Comparison of ENCODE assay signal across 1 cellular context in the genomic region with DNA sequence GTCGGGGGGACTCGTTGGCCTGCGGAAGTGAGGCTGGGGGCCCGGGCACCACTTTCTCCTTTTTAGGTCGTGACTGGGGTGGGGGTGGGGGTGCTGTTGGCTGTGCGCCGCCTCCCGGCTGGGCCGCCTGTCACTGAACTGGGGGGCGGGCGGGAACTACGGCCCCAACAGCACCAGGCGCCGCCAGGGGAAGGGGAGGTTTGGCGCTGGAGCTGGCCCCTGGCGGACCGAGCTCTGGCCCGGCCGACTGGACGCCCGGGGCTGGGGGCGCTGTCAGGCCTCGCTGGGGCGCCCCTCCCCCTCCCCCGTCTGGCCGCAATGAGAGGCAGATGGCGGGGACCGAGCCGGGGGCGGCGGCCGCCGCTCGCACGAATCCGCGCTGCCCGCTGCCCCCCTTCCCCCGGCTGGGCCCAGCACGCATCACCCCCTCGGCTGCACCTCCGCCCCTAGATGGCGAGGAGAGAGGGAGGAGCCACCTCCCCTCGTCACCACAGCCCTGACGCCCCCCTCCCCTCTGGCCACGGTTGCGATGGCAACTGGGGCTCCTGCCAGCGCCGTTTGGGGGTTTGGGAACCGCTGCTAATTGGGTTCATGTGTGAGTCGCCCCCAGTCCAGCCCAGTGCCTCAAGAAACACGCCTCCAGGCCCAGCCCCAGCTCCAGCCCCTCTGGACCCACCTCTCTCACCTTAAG.
A peak's percentile ranks its signal among the peaks of the same experiment; 100 is the strongest.
TF ChIP-seq lines count a peak whose summit lies in the region.

No MANE protein-coding gene starts in this region.

TF ChIP-seq in H1, 55 proteins besides CTCF, POLR2A, EP300 and RAD21:
- no peak for TF ChIP-seq CHD2 (IDR thresholded peaks at IDR 0.05; ENCODE audit: low read length)
- no peak for TF ChIP-seq SIRT6 (IDR thresholded peaks at IDR 0.05; ENCODE audit: low read length)
- no peak for TF ChIP-seq GABPA (IDR thresholded peaks at IDR 0.05; ENCODE audit: borderline replicate concordance, insufficient read depth, low read length)
- TF ChIP-seq EZH2 (IDR thresholded peaks at IDR 0.05; ENCODE audit: low read depth, low read length, severe bottlenecking), result no peak
- 0 out of 2 replicates have a peak, but pooled peaks have one; percentile 10 for TF ChIP-seq SP1 (IDR thresholded peaks at IDR 0.05; ENCODE audit: low read depth, low read length)
- TF ChIP-seq, protein P1, sequence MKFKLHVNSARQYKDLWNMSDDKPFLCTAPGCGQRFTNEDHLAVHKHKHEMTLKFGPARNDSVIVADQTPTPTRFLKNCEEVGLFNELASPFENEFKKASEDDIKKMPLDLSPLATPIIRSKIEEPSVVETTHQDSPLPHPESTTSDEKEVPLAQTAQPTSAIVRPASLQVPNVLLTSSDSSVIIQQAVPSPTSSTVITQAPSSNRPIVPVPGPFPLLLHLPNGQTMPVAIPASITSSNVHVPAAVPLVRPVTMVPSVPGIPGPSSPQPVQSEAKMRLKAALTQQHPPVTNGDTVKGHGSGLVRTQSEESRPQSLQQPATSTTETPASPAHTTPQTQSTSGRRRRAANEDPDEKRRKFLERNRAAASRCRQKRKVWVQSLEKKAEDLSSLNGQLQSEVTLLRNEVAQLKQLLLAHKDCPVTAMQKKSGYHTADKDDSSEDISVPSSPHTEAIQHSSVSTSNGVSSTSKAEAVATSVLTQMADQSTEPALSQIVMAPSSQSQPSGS (IDR thresholded peaks at IDR 0.05; ENCODE audit: low read length), result no peak
- no peak for TF ChIP-seq FOSL1 (IDR thresholded peaks at IDR 0.05; ENCODE audit: insufficient read depth, low read depth, low read length)
- TF ChIP-seq, protein P2, sequence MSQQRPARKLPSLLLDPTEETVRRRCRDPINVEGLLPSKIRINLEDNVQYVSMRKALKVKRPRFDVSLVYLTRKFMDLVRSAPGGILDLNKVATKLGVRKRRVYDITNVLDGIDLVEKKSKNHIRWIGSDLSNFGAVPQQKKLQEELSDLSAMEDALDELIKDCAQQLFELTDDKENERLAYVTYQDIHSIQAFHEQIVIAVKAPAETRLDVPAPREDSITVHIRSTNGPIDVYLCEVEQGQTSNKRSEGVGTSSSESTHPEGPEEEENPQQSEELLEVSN (IDR thresholded peaks at IDR 0.05), result no peak
- TF ChIP-seq POU5F1 (IDR thresholded peaks at IDR 0.05; ENCODE audit: low read depth, low read length), result no peak
- TF ChIP-seq SP4 (IDR thresholded peaks at IDR 0.05; ENCODE audit: low read length), result no peak
- TF ChIP-seq SAP30 (IDR thresholded peaks at IDR 0.05; ENCODE audit: insufficient read depth, insufficient replicate concordance, low read length), result no peak
- TF ChIP-seq, protein P3, sequence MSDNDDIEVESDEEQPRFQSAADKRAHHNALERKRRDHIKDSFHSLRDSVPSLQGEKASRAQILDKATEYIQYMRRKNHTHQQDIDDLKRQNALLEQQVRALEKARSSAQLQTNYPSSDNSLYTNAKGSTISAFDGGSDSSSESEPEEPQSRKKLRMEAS (IDR thresholded peaks at IDR 0.05), result 0 out of 2 replicates have a peak, but pooled peaks have one; percentile 18
- TF ChIP-seq ASH2L (IDR thresholded peaks at IDR 0.05; ENCODE audit: low read length), result peak; percentile 55
- TF ChIP-seq HDAC2 (IDR thresholded peaks at IDR 0.05; ENCODE audit: borderline replicate concordance in 1 of 2, low read depth in 2 of 2, low read length in 2 of 2), result no peak
- peak; percentile 58 to 80; a peak in 2 of 4 replicates for TF ChIP-seq SIN3A (conservative IDR thresholded peaks at IDR 0.05 in 1 of 2, IDR thresholded peaks at IDR 0.05 in 1 of 2; ENCODE audit: low read depth in 1 of 2, low read length in 2 of 2)
- TF ChIP-seq RFX5 (IDR thresholded peaks at IDR 0.05; ENCODE audit: borderline replicate concordance, low read depth, low read length), result no peak
- peak; percentile 60; the same call in 1 of the 2 replicates for TF ChIP-seq KDM1A (IDR thresholded peaks at IDR 0.05; ENCODE audit: borderline replicate concordance, low read length)
- TF ChIP-seq, protein P4, sequence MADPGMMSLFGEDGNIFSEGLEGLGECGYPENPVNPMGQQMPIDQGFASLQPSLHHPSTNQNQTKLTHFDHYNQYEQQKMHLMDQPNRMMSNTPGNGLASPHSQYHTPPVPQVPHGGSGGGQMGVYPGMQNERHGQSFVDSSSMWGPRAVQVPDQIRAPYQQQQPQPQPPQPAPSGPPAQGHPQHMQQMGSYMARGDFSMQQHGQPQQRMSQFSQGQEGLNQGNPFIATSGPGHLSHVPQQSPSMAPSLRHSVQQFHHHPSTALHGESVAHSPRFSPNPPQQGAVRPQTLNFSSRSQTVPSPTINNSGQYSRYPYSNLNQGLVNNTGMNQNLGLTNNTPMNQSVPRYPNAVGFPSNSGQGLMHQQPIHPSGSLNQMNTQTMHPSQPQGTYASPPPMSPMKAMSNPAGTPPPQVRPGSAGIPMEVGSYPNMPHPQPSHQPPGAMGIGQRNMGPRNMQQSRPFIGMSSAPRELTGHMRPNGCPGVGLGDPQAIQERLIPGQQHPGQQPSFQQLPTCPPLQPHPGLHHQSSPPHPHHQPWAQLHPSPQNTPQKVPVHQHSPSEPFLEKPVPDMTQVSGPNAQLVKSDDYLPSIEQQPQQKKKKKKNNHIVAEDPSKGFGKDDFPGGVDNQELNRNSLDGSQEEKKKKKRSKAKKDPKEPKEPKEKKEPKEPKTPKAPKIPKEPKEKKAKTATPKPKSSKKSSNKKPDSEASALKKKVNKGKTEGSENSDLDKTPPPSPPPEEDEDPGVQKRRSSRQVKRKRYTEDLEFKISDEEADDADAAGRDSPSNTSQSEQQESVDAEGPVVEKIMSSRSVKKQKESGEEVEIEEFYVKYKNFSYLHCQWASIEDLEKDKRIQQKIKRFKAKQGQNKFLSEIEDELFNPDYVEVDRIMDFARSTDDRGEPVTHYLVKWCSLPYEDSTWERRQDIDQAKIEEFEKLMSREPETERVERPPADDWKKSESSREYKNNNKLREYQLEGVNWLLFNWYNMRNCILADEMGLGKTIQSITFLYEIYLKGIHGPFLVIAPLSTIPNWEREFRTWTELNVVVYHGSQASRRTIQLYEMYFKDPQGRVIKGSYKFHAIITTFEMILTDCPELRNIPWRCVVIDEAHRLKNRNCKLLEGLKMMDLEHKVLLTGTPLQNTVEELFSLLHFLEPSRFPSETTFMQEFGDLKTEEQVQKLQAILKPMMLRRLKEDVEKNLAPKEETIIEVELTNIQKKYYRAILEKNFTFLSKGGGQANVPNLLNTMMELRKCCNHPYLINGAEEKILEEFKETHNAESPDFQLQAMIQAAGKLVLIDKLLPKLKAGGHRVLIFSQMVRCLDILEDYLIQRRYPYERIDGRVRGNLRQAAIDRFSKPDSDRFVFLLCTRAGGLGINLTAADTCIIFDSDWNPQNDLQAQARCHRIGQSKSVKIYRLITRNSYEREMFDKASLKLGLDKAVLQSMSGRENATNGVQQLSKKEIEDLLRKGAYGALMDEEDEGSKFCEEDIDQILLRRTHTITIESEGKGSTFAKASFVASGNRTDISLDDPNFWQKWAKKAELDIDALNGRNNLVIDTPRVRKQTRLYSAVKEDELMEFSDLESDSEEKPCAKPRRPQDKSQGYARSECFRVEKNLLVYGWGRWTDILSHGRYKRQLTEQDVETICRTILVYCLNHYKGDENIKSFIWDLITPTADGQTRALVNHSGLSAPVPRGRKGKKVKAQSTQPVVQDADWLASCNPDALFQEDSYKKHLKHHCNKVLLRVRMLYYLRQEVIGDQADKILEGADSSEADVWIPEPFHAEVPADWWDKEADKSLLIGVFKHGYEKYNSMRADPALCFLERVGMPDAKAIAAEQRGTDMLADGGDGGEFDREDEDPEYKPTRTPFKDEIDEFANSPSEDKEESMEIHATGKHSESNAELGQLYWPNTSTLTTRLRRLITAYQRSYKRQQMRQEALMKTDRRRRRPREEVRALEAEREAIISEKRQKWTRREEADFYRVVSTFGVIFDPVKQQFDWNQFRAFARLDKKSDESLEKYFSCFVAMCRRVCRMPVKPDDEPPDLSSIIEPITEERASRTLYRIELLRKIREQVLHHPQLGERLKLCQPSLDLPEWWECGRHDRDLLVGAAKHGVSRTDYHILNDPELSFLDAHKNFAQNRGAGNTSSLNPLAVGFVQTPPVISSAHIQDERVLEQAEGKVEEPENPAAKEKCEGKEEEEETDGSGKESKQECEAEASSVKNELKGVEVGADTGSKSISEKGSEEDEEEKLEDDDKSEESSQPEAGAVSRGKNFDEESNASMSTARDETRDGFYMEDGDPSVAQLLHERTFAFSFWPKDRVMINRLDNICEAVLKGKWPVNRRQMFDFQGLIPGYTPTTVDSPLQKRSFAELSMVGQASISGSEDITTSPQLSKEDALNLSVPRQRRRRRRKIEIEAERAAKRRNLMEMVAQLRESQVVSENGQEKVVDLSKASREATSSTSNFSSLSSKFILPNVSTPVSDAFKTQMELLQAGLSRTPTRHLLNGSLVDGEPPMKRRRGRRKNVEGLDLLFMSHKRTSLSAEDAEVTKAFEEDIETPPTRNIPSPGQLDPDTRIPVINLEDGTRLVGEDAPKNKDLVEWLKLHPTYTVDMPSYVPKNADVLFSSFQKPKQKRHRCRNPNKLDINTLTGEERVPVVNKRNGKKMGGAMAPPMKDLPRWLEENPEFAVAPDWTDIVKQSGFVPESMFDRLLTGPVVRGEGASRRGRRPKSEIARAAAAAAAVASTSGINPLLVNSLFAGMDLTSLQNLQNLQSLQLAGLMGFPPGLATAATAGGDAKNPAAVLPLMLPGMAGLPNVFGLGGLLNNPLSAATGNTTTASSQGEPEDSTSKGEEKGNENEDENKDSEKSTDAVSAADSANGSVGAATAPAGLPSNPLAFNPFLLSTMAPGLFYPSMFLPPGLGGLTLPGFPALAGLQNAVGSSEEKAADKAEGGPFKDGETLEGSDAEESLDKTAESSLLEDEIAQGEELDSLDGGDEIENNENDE (IDR thresholded peaks at IDR 0.05; ENCODE audit: insufficient replicate concordance, low read length), result no peak
- no peak for TF ChIP-seq BCL11A (IDR thresholded peaks at IDR 0.05; ENCODE audit: low read depth in 2 of 2, low read length in 2 of 2)
- no peak for TF ChIP-seq RBBP5 (IDR thresholded peaks at IDR 0.05; ENCODE audit: borderline replicate concordance, low read depth, low read length)
- no peak for TF ChIP-seq TAF7 (optimal IDR thresholded peaks at IDR 0.05; ENCODE audit: borderline replicate concordance, low read depth, low read length)
- no peak for TF ChIP-seq ZNF274 (IDR thresholded peaks at IDR 0.05; ENCODE audit: borderline replicate concordance, extremely low read depth, low read length)
- TF ChIP-seq BACH1 (IDR thresholded peaks at IDR 0.05; ENCODE audit: low read length), result no peak
- TF ChIP-seq EGR1 (IDR thresholded peaks at IDR 0.05; ENCODE audit: borderline replicate concordance, low read depth, low read length), result no peak; the same call in 1 of the 2 replicates
- TF ChIP-seq TEAD4 (IDR thresholded peaks at IDR 0.05; ENCODE audit: low read depth, low read length), result no peak
- TF ChIP-seq, protein P5, sequence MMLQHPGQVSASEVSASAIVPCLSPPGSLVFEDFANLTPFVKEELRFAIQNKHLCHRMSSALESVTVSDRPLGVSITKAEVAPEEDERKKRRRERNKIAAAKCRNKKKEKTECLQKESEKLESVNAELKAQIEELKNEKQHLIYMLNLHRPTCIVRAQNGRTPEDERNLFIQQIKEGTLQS (IDR thresholded peaks at IDR 0.05; ENCODE audit: insufficient read depth, low read depth, low read length), result no peak
- no peak for TF ChIP-seq KDM5A (IDR thresholded peaks at IDR 0.05; ENCODE audit: low read length)
- TF ChIP-seq MAFK (IDR thresholded peaks at IDR 0.05; ENCODE audit: low read depth, low read length), result no peak
- TF ChIP-seq TBP (IDR thresholded peaks at IDR 0.05; ENCODE audit: low read depth, low read length), result no peak
- TF ChIP-seq CREB1 (IDR thresholded peaks at IDR 0.05), result peak; percentile 74
- TF ChIP-seq CBX8 (IDR thresholded peaks at IDR 0.05; ENCODE audit: borderline replicate concordance, low read depth, low read length), result no peak
- no peak for TF ChIP-seq JUND (IDR thresholded peaks at IDR 0.05; ENCODE audit: low read length)
- TF ChIP-seq NRF1 (IDR thresholded peaks at IDR 0.05; ENCODE audit: low read depth, low read length), result no peak
- no peak for TF ChIP-seq CTBP2 (IDR thresholded peaks at IDR 0.05; ENCODE audit: borderline replicate concordance, insufficient read depth, insufficient read length, low read length)
- TF ChIP-seq TAF1 (IDR thresholded peaks at IDR 0.05; ENCODE audit: low read depth, low read length), result no peak
- TF ChIP-seq SIX5 (IDR thresholded peaks at IDR 0.05; ENCODE audit: low read depth, low read length), result no peak
- TF ChIP-seq CBX5 (IDR thresholded peaks at IDR 0.05; ENCODE audit: low read depth, low read length), result no peak
- TF ChIP-seq RXRA (IDR thresholded peaks at IDR 0.05; ENCODE audit: insufficient read depth, low read depth, low read length), result no peak
- no peak for TF ChIP-seq KDM4A (IDR thresholded peaks at IDR 0.05; ENCODE audit: low read depth, low read length, severe bottlenecking)
- no peak for TF ChIP-seq BRCA1 (IDR thresholded peaks at IDR 0.05; ENCODE audit: low read depth, low read length)
- no peak for TF ChIP-seq POLR2AphosphoS5 (IDR thresholded peaks at IDR 0.05; ENCODE audit: low read depth, low read length)
- TF ChIP-seq, protein P6, sequence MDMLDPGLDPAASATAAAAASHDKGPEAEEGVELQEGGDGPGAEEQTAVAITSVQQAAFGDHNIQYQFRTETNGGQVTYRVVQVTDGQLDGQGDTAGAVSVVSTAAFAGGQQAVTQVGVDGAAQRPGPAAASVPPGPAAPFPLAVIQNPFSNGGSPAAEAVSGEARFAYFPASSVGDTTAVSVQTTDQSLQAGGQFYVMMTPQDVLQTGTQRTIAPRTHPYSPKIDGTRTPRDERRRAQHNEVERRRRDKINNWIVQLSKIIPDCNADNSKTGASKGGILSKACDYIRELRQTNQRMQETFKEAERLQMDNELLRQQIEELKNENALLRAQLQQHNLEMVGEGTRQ (IDR thresholded peaks at IDR 0.05; ENCODE audit: low read length), result no peak
- no peak; the same call in 1 of the 2 replicates for TF ChIP-seq PHF8 (conservative IDR thresholded peaks at IDR 0.05; ENCODE audit: low read depth, low read length)
